10 cellular contexts compared by ENCODE assay signal in genomic region chr4:103996637-103997036, GRCh38.
DNase-seq lines count a peak whose midpoint lies in the region; ATAC-seq and TF ChIP-seq lines count a peak whose summit lies in the region.
"Had no signal": no experiment of that assay in that cellular context is flagged by ENCODE, and none has a peak within 500 bp of the region (broad histone marks: within the 10 kb centered on the region; RNA-seq: fewer than 3 reads in every experiment).

No MANE protein-coding gene starts in this region.

- no peaks in the 10 kb centered on the region for H3K9me2 ChIP-seq in neural cell (ENCODE audit: insufficient read depth, low read length)

- H4K20me1 ChIP-seq in neural cell (ENCODE audit: insufficient read depth), result no peaks in the 10 kb centered on the region

- no peaks in the 10 kb centered on the region for H3K9me3 ChIP-seq in neural cell (ENCODE audit: low read length)
- H3K9me3 ChIP-seq: psoas muscle had no signal

- DNase-seq in ELR (ENCODE audit: low read depth) (peak; percentile 79), NCI-H1694 treated with DMSO at 0.1 percent for 48 hours (lab: John Stamatoyannopoulos, UW) (peak; percentile 30), choroid plexus epithelial cell (ENCODE audit: low read depth) (peak; percentile 73), NCI-H2081 (lab: John Stamatoyannopoulos, UW) (no peak)
- DNase-seq: NCI-H2171, psoas muscle had no signal

- H3K9ac ChIP-seq in neural cell (ENCODE audit: low read length), result no peak overlapping the region

- no peak overlapping the region for H3K4me3 ChIP-seq in choroid plexus epithelial cell (ENCODE audit: low read depth, low read length)
- no peak overlapping the region for H3K4me3 ChIP-seq in neural cell (ENCODE audit: low read length)
- H3K4me3 ChIP-seq: psoas muscle had no signal

- no peak for TF ChIP-seq EP300 in neural cell (conservative IDR thresholded peaks at IDR 0.05; ENCODE audit: poor library complexity, severe bottlenecking)

- H3K27ac ChIP-seq in neural cell (ENCODE audit: low read length), result peak overlapping the region; percentile 44
- H3K27ac ChIP-seq: psoas muscle had no signal

- H3K27me3 ChIP-seq in neural cell (ENCODE audit: insufficient read depth, low read depth, low read length), result no peaks in the 10 kb centered on the region

- H3K36me3 ChIP-seq in neural cell (ENCODE audit: insufficient read depth, low read length), result no peaks in the 10 kb centered on the region

- peak overlapping the region; percentile 15 for H2AFZ ChIP-seq in neural cell (ENCODE audit: low read depth, low read length)

- H3K4me2 ChIP-seq in neural cell (ENCODE audit: low read length), result no peak overlapping the region

- TF ChIP-seq RAD21 in neural cell (conservative IDR thresholded peaks at IDR 0.05), result no peak

- H3K79me2 ChIP-seq in neural cell (replicated peaks; ENCODE audit: insufficient read depth, low read length), result no peaks in the 10 kb centered on the region

- no peak for ATAC-seq in HG02610 (IDR thresholded peaks at IDR 0.05; ENCODE audit: unreplicated experiment)
- ATAC-seq in HG03095 (IDR thresholded peaks at IDR 0.05; ENCODE audit: unreplicated experiment), result no peak
- no peak for ATAC-seq in GM18907 (IDR thresholded peaks at IDR 0.05; ENCODE audit: unreplicated experiment)
- ATAC-seq: psoas muscle had no signal

- TF ChIP-seq CTCF in choroid plexus epithelial cell (conservative IDR thresholded peaks at IDR 0.05; ENCODE audit: low read depth, low read length) (no peak), neural cell (IDR thresholded peaks at IDR 0.05; ENCODE audit: poor library complexity, severe bottlenecking) (no peak)

- no peaks in the 10 kb centered on the region for H3F3A ChIP-seq in neural cell (ENCODE audit: insufficient read depth, low read length, poor library complexity, severe bottlenecking)

TF ChIP-seq in neural cell, 6 proteins besides CTCF, POLR2A, EP300 and RAD21:
- no peak for TF ChIP-seq POLR2AphosphoS5 (IDR thresholded peaks at IDR 0.05)
- no peak for TF ChIP-seq REST (IDR thresholded peaks at IDR 0.05; ENCODE audit: borderline replicate concordance)
- no peak for TF ChIP-seq TAF1 (IDR thresholded peaks at IDR 0.05; ENCODE audit: low read depth)
- no peak for TF ChIP-seq SMC3 (conservative IDR thresholded peaks at IDR 0.05; ENCODE audit: poor library complexity)
- TF ChIP-seq EZH2 (IDR thresholded peaks at IDR 0.05; ENCODE audit: borderline replicate concordance, insufficient read depth, low read length, poor library complexity, severe bottlenecking), result no peak
- TF ChIP-seq MXI1 (conservative IDR thresholded peaks at IDR 0.05; ENCODE audit: poor library complexity, severe bottlenecking), result no peak

Comparison
In these comparisons a context has a peak if more than half of its experiments do, and no peak if none do; other contexts are left out.
1. DNase-seq: peak in ELR (single experiment), NCI-H1694 treated with DMSO at 0.1 percent for 48 hours (single experiment) and choroid plexus epithelial cell (single experiment); none in NCI-H2081 (0 of 2).